Comparison of ENCODE assay signal across 2 cellular contexts in genomic region chr10:13877154-13877909, GRCh38.
TF ChIP-seq lines count a peak whose summit lies in the region.

No MANE protein-coding gene starts in this region.

TF ChIP-seq in GM23338, 12 proteins besides CTCF, POLR2A, EP300 and RAD21 (continued from another document):
- TF ChIP-seq REST (IDR thresholded peaks at IDR 0.05; ENCODE audit: unreplicated experiment) = no peak
- TF ChIP-seq STAT1 (IDR thresholded peaks at IDR 0.05; ENCODE audit: unreplicated experiment) = no peak
- TF ChIP-seq ZNF331 (CRISPR knock-in tag; IDR thresholded peaks at IDR 0.05; ENCODE audit: low read depth) = no peak
- no peak for TF ChIP-seq ETS1 (IDR thresholded peaks at IDR 0.05)
- no peak for TF ChIP-seq EZH2phosphoT487 (IDR thresholded peaks at IDR 0.05; ENCODE audit: unreplicated experiment)
- no peak for TF ChIP-seq ZNF462 (CRISPR knock-in tag; IDR thresholded peaks at IDR 0.05)
- no peak for TF ChIP-seq ZNF114 (CRISPR knock-in tag; IDR thresholded peaks at IDR 0.05)
- no peak for TF ChIP-seq CREB1 (CRISPR knock-in tag; IDR thresholded peaks at IDR 0.05; ENCODE audit: low read depth)

TF ChIP-seq in liver, 16 proteins besides CTCF, POLR2A, EP300 and RAD21 (continued from another document):
- TF ChIP-seq REST (IDR thresholded peaks at IDR 0.05) (no peak), NR2F2 (IDR thresholded peaks at IDR 0.05) (peak; percentile 61), ATF3 (IDR thresholded peaks at IDR 0.05) (no peak), TAF1 (conservative IDR thresholded peaks at IDR 0.05) (no peak)
TF ChIP-seq in liver: peak in this region for 3.
